21 cellular contexts compared by ENCODE assay signal in genomic region chr16:82767198-82767597, GRCh38.
DNase-seq lines count a peak whose midpoint lies in the region; ATAC-seq and TF ChIP-seq lines count a peak whose summit lies in the region.
"Had no signal": no experiment of that assay in that cellular context is flagged by ENCODE, and none has a peak within 500 bp of the region (broad histone marks: within the 10 kb centered on the region; RNA-seq: fewer than 3 reads in every experiment).

No MANE protein-coding gene starts in this region.

- H3K9ac ChIP-seq in neuronal stem cell (ENCODE audit: low read depth, low read length, poor library complexity) = no peak overlapping the region
- H3K9ac ChIP-seq: BLaER1 treated with 17β-estradiol and CSF1 and Interleukin-3, amounts not matched to agents 10 nM and 100 nM; GM23248 had no signal

- no peaks in the 10 kb centered on the region for H3K79me1 ChIP-seq in neuronal stem cell (ENCODE audit: low read depth, low read length)

- H3K23ac ChIP-seq in neuronal stem cell (ENCODE audit: low read depth, low read length, poor library complexity) = no peak overlapping the region

- H3K18ac ChIP-seq in neuronal stem cell (ENCODE audit: low read length) = no peak overlapping the region

- H3K36me3 ChIP-seq in left ventricle myocardium inferior (no peaks in the 10 kb centered on the region), neuronal stem cell (replicated peaks in 1 of 2; ENCODE audit: control insufficient read depth in 2 of 2, insufficient read depth in 2 of 2, low read length in 2 of 2) (no peaks in the 10 kb centered on the region)
- H3K36me3 ChIP-seq: BE2C; BLaER1 treated with 17β-estradiol and CSF1 and Interleukin-3, amounts not matched to agents 10 nM and 100 nM had no signal

- no peak overlapping the region for H4K91ac ChIP-seq in neuronal stem cell (ENCODE audit: low read depth, low read length, poor library complexity)

- no CpG with 5 or more reads among the region's 3 CpGs for WGBS in neuronal stem cell (ENCODE audit: extremely low coverage in 2 of 2, insufficient read length in 2 of 2, insufficient replicate concordance in 1 of 2), 2 donors

- H3K4ac ChIP-seq in neuronal stem cell (ENCODE audit: low read length) = no peak overlapping the region

- H4K8ac ChIP-seq in neuronal stem cell (ENCODE audit: low read depth, low read length) = no peak overlapping the region

- H3K27ac ChIP-seq in left ventricle myocardium inferior (replicated peaks) = peak overlapping the region; percentile 46
- no peak overlapping the region for H3K27ac ChIP-seq in neuronal stem cell (replicated peaks; ENCODE audit: low read length)
- H3K27ac ChIP-seq: A549; BLaER1 treated with 17β-estradiol and CSF1 and Interleukin-3, amounts not matched to agents 10 nM and 100 nM; GM23248 had no signal

- no peak overlapping the region for H3K4me2 ChIP-seq in neuronal stem cell (ENCODE audit: insufficient read depth, low read length, poor library complexity, severe bottlenecking)
- H3K4me2 ChIP-seq: A549; BLaER1 treated with 17β-estradiol and CSF1 and Interleukin-3, amounts not matched to agents 10 nM and 100 nM had no signal

- no peak overlapping the region for H2BK12ac ChIP-seq in neuronal stem cell (ENCODE audit: low read length)

- TF ChIP-seq CTCF in left ventricle myocardium inferior (IDR thresholded peaks at IDR 0.05; ENCODE audit: borderline replicate concordance) = no peak

- H3K4me3 ChIP-seq in left ventricle myocardium inferior (no peak overlapping the region), neuronal stem cell (ENCODE audit: low read length in 2 of 2) (no peak overlapping the region)
- H3K4me3 ChIP-seq: A549; BLaER1 treated with 17β-estradiol and CSF1 and Interleukin-3, amounts not matched to agents 10 nM and 100 nM; GM23248 had no signal

- no peak overlapping the region for H3K14ac ChIP-seq in neuronal stem cell (ENCODE audit: low read length)

- peak overlapping the region; percentile 29 for H2BK120ac ChIP-seq in neuronal stem cell (ENCODE audit: low read depth, low read length)

- no peak overlapping the region for H2BK15ac ChIP-seq in neuronal stem cell (ENCODE audit: low read length)

- H2AK5ac ChIP-seq in neuronal stem cell (ENCODE audit: low read depth, low read length) = no peak overlapping the region

- H3K4me1 ChIP-seq in left ventricle myocardium inferior (peaks cover 63% of the 10 kb centered on the region), neuronal stem cell (ENCODE audit: control insufficient read depth in 2 of 2, insufficient read depth in 1 of 2, low read depth in 1 of 2, low read length in 2 of 2) (no peaks in the 10 kb centered on the region)
- H3K4me1 ChIP-seq: A549, BE2C had no signal

- DNase-seq in left ventricle myocardium inferior = no peak
- no peak for DNase-seq in cardiac septum (ENCODE audit: low spot score)
- no peak for DNase-seq in neuronal stem cell (ENCODE audit: low spot score)
- peak; percentile 47 for DNase-seq in superior temporal gyrus (ENCODE audit: extremely low spot score)
- DNase-seq: 8988T; ACHN; AML-193; BE2C; CD4-positive, alpha-beta T cell; CD8-positive, alpha-beta memory T cell; DMS 273 treated with DMSO at 0.1 percent for 48 hours; DMS79; EL; GF-D8; GM23248; H7; HCEC 1CT had no signal

- no peak overlapping the region for H2AFZ ChIP-seq in neuronal stem cell (ENCODE audit: low read length)
- H2AFZ ChIP-seq: GM23248 had no signal

- H3K27me3 ChIP-seq in left ventricle myocardium inferior (ENCODE audit: low read depth) (no peaks in the 10 kb centered on the region), neuronal stem cell (ENCODE audit: control insufficient read depth in 3 of 3, insufficient read depth in 3 of 3, low read depth in 1 of 3, low read length in 3 of 3) (no peaks in the 10 kb centered on the region)
- H3K27me3 ChIP-seq: BE2C had no signal

- H3K9me3 ChIP-seq in left ventricle myocardium inferior (replicated peaks) (no peaks in the 10 kb centered on the region), neuronal stem cell (replicated peaks in 1 of 2; ENCODE audit: control insufficient read depth in 2 of 2, insufficient read depth in 1 of 2, low read depth in 1 of 2, low read length in 2 of 2) (no peaks in the 10 kb centered on the region)
- H3K9me3 ChIP-seq: A549; BE2C; BLaER1 treated with 17β-estradiol and CSF1 and Interleukin-3, amounts not matched to agents 10 nM and 100 nM had no signal

- H2BK5ac ChIP-seq in neuronal stem cell (ENCODE audit: low read length) = no peak overlapping the region

- no peak for ATAC-seq in HG02571 (IDR thresholded peaks at IDR 0.05; ENCODE audit: unreplicated experiment)
- ATAC-seq in GM18861 (IDR thresholded peaks at IDR 0.05; ENCODE audit: unreplicated experiment) = no peak
- ATAC-seq: A549 had no signal

- intact Hi-C loops in left ventricle myocardium inferior (cut with micrococcal nuclease) = no loop called here
- intact Hi-C loops in cardiac septum (cut with DNase I) = no loop called here
